In the genomic region with DNA sequence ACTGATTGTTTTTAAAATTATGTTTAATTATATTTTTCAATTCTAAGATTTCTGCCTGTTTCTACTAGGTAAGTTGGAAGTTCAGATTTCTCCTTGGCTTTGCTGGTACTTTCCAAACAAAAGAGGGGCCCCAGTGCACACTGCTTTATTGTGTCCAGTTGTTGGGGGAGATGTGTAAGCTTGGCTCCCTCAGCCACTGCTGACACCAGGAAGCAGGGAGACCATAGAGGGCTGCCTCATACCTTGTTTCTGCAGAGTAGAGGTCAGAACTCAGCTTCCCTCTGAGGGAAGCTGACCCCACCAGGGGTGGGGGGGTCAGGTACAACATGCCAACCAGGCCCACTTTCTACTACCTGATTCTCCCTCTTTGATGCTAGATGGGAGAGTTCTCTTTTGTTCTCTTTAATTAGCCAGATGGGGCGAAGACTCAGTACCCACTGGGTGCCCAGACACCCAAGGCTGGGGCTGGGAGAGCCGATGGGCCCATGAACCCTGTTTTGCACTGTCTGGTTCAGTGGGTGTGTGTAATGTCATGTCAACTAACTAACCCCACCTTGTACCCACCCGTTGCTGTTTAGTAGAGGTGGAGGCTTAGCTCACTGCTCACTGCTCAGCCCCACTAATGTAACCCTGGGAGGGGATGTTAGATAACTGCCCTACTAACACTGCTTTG, we compare ENCODE assay signal across 1 cellular context.
TF ChIP-seq lines count a peak whose summit lies in the region.

No MANE protein-coding gene starts in this region.

TF ChIP-seq in HepG2, 621 proteins besides CTCF, POLR2A, EP300 and RAD21 (continues in another document):
- no peak for TF ChIP-seq ZEB1 (IDR thresholded peaks at IDR 0.05; ENCODE audit: insufficient replicate concordance, low read depth)
- TF ChIP-seq ELF1 (CRISPR knock-in tag; IDR thresholded peaks at IDR 0.05) = peak; percentile 63
- no peak for TF ChIP-seq ZNF678 (CRISPR knock-in tag; IDR thresholded peaks at IDR 0.05)
- no peak for TF ChIP-seq HOXA5 (CRISPR knock-in tag; IDR thresholded peaks at IDR 0.05)
- peak; percentile 49; the same call in 1 of the 2 replicates for TF ChIP-seq ARID2 (CRISPR knock-in tag; IDR thresholded peaks at IDR 0.05; ENCODE audit: borderline replicate concordance)
- TF ChIP-seq PRMT3 (CRISPR knock-in tag; IDR thresholded peaks at IDR 0.05; ENCODE audit: borderline replicate concordance, low read depth) = no peak
- peak; percentile 65; the same call in 1 of the 2 replicates for TF ChIP-seq BORCS8-MEF2B (CRISPR knock-in tag; IDR thresholded peaks at IDR 0.05)
- no peak for TF ChIP-seq GATAD2A (CRISPR knock-in tag; IDR thresholded peaks at IDR 0.05)
- no peak for TF ChIP-seq ZNF773 (CRISPR knock-in tag; IDR thresholded peaks at IDR 0.05; ENCODE audit: borderline replicate concordance)
- 0 out of 2 replicates have a peak, but pooled peaks have one; percentile 14 for TF ChIP-seq HNF4A (CRISPR knock-in tag; IDR thresholded peaks at IDR 0.05)
- TF ChIP-seq, protein P1, sequence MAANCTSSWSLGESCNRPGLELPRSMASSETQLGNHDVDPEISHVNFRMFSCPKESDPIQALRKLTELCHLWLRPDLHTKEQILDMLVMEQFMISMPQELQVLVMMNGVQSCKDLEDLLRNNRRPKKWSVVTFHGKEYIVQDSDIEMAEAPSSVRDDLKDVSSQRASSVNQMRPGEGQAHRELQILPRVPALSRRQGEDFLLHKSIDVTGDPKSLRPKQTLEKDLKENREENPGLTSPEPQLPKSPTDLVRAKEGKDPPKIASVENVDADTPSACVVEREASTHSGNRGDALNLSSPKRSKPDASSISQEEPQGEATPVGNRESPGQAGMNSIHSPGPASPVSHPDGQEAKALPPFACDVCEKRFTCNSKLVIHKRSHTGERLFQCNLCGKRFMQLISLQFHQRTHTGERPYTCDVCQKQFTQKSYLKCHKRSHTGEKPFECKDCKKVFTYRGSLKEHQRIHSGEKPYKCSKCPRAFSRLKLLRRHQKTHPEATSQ (CRISPR knock-in tag; IDR thresholded peaks at IDR 0.05; ENCODE audit: borderline replicate concordance) = 0 out of 2 replicates have a peak, but pooled peaks have one; percentile 55
- TF ChIP-seq, protein P2, sequence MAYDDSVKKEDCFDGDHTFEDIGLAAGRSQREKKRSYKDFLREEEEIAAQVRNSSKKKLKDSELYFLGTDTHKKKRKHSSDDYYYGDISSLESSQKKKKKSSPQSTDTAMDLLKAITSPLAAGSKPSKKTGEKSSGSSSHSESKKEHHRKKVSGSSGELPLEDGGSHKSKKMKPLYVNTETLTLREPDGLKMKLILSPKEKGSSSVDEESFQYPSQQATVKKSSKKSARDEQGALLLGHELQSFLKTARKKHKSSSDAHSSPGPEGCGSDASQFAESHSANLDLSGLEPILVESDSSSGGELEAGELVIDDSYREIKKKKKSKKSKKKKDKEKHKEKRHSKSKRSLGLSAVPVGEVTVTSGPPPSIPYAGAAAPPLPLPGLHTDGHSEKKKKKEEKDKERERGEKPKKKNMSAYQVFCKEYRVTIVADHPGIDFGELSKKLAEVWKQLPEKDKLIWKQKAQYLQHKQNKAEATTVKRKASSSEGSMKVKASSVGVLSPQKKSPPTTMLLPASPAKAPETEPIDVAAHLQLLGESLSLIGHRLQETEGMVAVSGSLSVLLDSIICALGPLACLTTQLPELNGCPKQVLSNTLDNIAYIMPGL (CRISPR knock-in tag; IDR thresholded peaks at IDR 0.05; ENCODE audit: borderline replicate concordance in 1 of 2, low read depth in 1 of 2) = 0 out of 4 replicates have a peak, but pooled peaks of 1 of the 2 experiments have one; percentile 23
- TF ChIP-seq, protein P3, sequence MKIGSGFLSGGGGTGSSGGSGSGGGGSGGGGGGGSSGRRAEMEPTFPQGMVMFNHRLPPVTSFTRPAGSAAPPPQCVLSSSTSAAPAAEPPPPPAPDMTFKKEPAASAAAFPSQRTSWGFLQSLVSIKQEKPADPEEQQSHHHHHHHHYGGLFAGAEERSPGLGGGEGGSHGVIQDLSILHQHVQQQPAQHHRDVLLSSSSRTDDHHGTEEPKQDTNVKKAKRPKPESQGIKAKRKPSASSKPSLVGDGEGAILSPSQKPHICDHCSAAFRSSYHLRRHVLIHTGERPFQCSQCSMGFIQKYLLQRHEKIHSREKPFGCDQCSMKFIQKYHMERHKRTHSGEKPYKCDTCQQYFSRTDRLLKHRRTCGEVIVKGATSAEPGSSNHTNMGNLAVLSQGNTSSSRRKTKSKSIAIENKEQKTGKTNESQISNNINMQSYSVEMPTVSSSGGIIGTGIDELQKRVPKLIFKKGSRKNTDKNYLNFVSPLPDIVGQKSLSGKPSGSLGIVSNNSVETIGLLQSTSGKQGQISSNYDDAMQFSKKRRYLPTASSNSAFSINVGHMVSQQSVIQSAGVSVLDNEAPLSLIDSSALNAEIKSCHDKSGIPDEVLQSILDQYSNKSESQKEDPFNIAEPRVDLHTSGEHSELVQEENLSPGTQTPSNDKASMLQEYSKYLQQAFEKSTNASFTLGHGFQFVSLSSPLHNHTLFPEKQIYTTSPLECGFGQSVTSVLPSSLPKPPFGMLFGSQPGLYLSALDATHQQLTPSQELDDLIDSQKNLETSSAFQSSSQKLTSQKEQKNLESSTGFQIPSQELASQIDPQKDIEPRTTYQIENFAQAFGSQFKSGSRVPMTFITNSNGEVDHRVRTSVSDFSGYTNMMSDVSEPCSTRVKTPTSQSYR (CRISPR knock-in tag; IDR thresholded peaks at IDR 0.05; ENCODE audit: borderline replicate concordance) = peak; percentile 94
- 0 out of 2 replicates have a peak, but pooled peaks have one; percentile 36 for TF ChIP-seq TOPORS (CRISPR knock-in tag; IDR thresholded peaks at IDR 0.05)
- TF ChIP-seq TMF1 (CRISPR knock-in tag; IDR thresholded peaks at IDR 0.05; ENCODE audit: low read depth) = 0 out of 2 replicates have a peak, but pooled peaks have one; percentile 37
- 0 out of 2 replicates have a peak, but pooled peaks have one; percentile 33 for TF ChIP-seq CSRNP1 (CRISPR knock-in tag; IDR thresholded peaks at IDR 0.05)
- peak; percentile 9 for TF ChIP-seq TEAD3 (CRISPR knock-in tag; optimal IDR thresholded peaks at IDR 0.05; ENCODE audit: borderline replicate concordance)
- TF ChIP-seq SOX6 (IDR thresholded peaks at IDR 0.05) = no peak
- TF ChIP-seq SOX6 (CRISPR knock-in tag; IDR thresholded peaks at IDR 0.05) = peak; percentile 86
- TF ChIP-seq KAT8 (CRISPR knock-in tag; IDR thresholded peaks at IDR 0.05) = 0 out of 2 replicates have a peak, but pooled peaks have one; percentile 25
- 0 out of 2 replicates have a peak, but pooled peaks have one; percentile 51 for TF ChIP-seq THYN1 (CRISPR knock-in tag; IDR thresholded peaks at IDR 0.05; ENCODE audit: borderline replicate concordance, low read depth)
- TF ChIP-seq SNRNP70 (IDR thresholded peaks at IDR 0.05; ENCODE audit: low read depth, low read length) = no peak
- no peak for TF ChIP-seq ZNF770 (CRISPR knock-in tag; IDR thresholded peaks at IDR 0.05)
- peak; percentile 64 for TF ChIP-seq SOX13 (IDR thresholded peaks at IDR 0.05)
- TF ChIP-seq SOX13 (CRISPR knock-in tag; conservative IDR thresholded peaks at IDR 0.05 in 1 of 2, IDR thresholded peaks at IDR 0.05 in 1 of 2) = peak in 1 of 2 experiments; percentile 92; a peak in 2 of 4 replicates
- TF ChIP-seq ELF3 (CRISPR knock-in tag; IDR thresholded peaks at IDR 0.05) = 0 out of 2 replicates have a peak, but pooled peaks have one; percentile 40
- TF ChIP-seq SOX5 (CRISPR knock-in tag; IDR thresholded peaks at IDR 0.05; ENCODE audit: borderline replicate concordance) = peak; percentile 89
- TF ChIP-seq, protein P4, sequence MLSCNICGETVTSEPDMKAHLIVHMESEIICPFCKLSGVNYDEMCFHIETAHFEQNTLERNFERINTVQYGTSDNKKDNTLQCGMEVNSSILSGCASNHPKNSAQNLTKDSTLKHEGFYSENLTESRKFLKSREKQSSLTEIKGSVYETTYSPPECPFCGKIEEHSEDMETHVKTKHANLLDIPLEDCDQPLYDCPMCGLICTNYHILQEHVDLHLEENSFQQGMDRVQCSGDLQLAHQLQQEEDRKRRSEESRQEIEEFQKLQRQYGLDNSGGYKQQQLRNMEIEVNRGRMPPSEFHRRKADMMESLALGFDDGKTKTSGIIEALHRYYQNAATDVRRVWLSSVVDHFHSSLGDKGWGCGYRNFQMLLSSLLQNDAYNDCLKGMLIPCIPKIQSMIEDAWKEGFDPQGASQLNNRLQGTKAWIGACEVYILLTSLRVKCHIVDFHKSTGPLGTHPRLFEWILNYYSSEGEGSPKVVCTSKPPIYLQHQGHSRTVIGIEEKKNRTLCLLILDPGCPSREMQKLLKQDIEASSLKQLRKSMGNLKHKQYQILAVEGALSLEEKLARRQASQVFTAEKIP (CRISPR knock-in tag; IDR thresholded peaks at IDR 0.05; ENCODE audit: borderline replicate concordance) = no peak
- peak; percentile 40; the same call in 1 of the 2 replicates for TF ChIP-seq PATZ1 (CRISPR knock-in tag; IDR thresholded peaks at IDR 0.05)
- TF ChIP-seq FOXA3 (CRISPR knock-in tag; IDR thresholded peaks at IDR 0.05) = 0 out of 2 replicates have a peak, but pooled peaks have one; percentile 23
- TF ChIP-seq, protein P5, sequence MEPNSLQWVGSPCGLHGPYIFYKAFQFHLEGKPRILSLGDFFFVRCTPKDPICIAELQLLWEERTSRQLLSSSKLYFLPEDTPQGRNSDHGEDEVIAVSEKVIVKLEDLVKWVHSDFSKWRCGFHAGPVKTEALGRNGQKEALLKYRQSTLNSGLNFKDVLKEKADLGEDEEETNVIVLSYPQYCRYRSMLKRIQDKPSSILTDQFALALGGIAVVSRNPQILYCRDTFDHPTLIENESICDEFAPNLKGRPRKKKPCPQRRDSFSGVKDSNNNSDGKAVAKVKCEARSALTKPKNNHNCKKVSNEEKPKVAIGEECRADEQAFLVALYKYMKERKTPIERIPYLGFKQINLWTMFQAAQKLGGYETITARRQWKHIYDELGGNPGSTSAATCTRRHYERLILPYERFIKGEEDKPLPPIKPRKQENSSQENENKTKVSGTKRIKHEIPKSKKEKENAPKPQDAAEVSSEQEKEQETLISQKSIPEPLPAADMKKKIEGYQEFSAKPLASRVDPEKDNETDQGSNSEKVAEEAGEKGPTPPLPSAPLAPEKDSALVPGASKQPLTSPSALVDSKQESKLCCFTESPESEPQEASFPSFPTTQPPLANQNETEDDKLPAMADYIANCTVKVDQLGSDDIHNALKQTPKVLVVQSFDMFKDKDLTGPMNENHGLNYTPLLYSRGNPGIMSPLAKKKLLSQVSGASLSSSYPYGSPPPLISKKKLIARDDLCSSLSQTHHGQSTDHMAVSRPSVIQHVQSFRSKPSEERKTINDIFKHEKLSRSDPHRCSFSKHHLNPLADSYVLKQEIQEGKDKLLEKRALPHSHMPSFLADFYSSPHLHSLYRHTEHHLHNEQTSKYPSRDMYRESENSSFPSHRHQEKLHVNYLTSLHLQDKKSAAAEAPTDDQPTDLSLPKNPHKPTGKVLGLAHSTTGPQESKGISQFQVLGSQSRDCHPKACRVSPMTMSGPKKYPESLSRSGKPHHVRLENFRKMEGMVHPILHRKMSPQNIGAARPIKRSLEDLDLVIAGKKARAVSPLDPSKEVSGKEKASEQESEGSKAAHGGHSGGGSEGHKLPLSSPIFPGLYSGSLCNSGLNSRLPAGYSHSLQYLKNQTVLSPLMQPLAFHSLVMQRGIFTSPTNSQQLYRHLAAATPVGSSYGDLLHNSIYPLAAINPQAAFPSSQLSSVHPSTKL (CRISPR knock-in tag; IDR thresholded peaks at IDR 0.05) = 0 out of 2 replicates have a peak, but pooled peaks have one; percentile 14
- 0 out of 2 replicates have a peak, but pooled peaks have one; percentile 33 for TF ChIP-seq POGK (CRISPR knock-in tag; conservative IDR thresholded peaks at IDR 0.05)
